ENCODE assay signal across 3 cellular contexts in the genomic region with DNA sequence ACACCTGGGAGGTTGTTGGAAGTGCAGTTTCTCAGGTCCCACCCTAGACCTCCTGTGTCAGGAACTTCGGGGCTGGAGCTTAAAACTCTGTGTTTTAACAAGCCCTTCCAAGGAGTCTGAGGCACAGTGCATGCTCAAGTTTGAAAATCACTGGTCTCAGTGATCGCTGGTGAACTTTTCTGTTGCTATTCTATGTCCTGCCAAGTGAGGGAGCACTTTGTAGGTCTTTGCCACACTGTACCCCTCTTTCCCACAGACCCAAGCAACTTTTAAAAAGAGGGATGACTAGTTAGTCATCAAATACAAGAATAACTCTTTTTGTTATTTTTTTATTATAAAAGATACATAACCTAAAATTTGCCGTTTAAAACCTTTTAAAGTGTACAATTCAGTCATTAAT.
TF ChIP-seq lines count a peak whose summit lies in the region.

No MANE protein-coding gene starts in this region.

TF ChIP-seq in SK-N-SH, 30 proteins besides CTCF, POLR2A, EP300 and RAD21:
- no peak for TF ChIP-seq CHD2 (IDR thresholded peaks at IDR 0.05; ENCODE audit: low read length, partially characterized antibody)
- TF ChIP-seq FOSL2 (IDR thresholded peaks at IDR 0.05; ENCODE audit: borderline replicate concordance, low read depth): no peak
- TF ChIP-seq PBX3 (IDR thresholded peaks at IDR 0.05): no peak
- TF ChIP-seq RCOR1 (IDR thresholded peaks at IDR 0.05; ENCODE audit: low read length): no peak
- TF ChIP-seq RFX5 (IDR thresholded peaks at IDR 0.05; ENCODE audit: low read length): no peak
- TF ChIP-seq, protein P1, sequence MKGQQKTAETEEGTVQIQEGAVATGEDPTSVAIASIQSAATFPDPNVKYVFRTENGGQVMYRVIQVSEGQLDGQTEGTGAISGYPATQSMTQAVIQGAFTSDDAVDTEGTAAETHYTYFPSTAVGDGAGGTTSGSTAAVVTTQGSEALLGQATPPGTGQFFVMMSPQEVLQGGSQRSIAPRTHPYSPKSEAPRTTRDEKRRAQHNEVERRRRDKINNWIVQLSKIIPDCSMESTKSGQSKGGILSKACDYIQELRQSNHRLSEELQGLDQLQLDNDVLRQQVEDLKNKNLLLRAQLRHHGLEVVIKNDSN (IDR thresholded peaks at IDR 0.05; ENCODE audit: borderline replicate concordance, low read depth): no peak
- no peak for TF ChIP-seq SIN3A (IDR thresholded peaks at IDR 0.05; ENCODE audit: borderline replicate concordance, low read depth, low read length)
- no peak for TF ChIP-seq JUND (IDR thresholded peaks at IDR 0.05)
- no peak for TF ChIP-seq TEAD4 (IDR thresholded peaks at IDR 0.05; ENCODE audit: borderline replicate concordance, insufficient read depth)
- no peak for TF ChIP-seq FOXJ3 (CRISPR knock-in tag; IDR thresholded peaks at IDR 0.05)
- TF ChIP-seq YY1 (IDR thresholded peaks at IDR 0.05; ENCODE audit: low read depth): no peak
- no peak for TF ChIP-seq GABPA (IDR thresholded peaks at IDR 0.05; ENCODE audit: low read depth)
- no peak for TF ChIP-seq MEF2A (IDR thresholded peaks at IDR 0.05; ENCODE audit: borderline replicate concordance, low read depth)
- no peak for TF ChIP-seq TCF12 (IDR thresholded peaks at IDR 0.05)

TF ChIP-seq in SK-N-SH treated with all-trans-retinoic acid at 6 μM for 48 hours, 23 proteins besides CTCF, POLR2A, EP300 and RAD21:
- no peak for TF ChIP-seq ZNF70 (CRISPR knock-in tag; IDR thresholded peaks at IDR 0.05)
- no peak for TF ChIP-seq RARB (CRISPR knock-in tag; IDR thresholded peaks at IDR 0.05)
- TF ChIP-seq, protein P2, sequence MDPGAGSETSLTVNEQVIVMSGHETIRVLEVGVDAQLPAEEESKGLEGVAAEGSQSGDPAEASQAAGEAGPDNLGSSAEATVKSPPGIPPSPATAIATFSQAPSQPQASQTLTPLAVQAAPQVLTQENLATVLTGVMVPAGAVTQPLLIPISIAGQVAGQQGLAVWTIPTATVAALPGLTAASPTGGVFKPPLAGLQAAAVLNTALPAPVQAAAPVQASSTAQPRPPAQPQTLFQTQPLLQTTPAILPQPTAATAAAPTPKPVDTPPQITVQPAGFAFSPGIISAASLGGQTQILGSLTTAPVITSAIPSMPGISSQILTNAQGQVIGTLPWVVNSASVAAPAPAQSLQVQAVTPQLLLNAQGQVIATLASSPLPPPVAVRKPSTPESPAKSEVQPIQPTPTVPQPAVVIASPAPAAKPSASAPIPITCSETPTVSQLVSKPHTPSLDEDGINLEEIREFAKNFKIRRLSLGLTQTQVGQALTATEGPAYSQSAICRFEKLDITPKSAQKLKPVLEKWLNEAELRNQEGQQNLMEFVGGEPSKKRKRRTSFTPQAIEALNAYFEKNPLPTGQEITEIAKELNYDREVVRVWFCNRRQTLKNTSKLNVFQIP (CRISPR knock-in tag; IDR thresholded peaks at IDR 0.05; ENCODE audit: borderline replicate concordance, low read depth): no peak
- no peak for TF ChIP-seq CREB5 (CRISPR knock-in tag; IDR thresholded peaks at IDR 0.05; ENCODE audit: low read depth)
- TF ChIP-seq ESRRG (CRISPR knock-in tag; IDR thresholded peaks at IDR 0.05): no peak
- no peak for TF ChIP-seq PPARA (CRISPR knock-in tag; IDR thresholded peaks at IDR 0.05; ENCODE audit: borderline replicate concordance)
- TF ChIP-seq ZFP30 (CRISPR knock-in tag; IDR thresholded peaks at IDR 0.05): no peak
- no peak for TF ChIP-seq ZNF8 (CRISPR knock-in tag; IDR thresholded peaks at IDR 0.05)
- TF ChIP-seq ZC3H10 (CRISPR knock-in tag; IDR thresholded peaks at IDR 0.05): no peak
- TF ChIP-seq, protein P3, sequence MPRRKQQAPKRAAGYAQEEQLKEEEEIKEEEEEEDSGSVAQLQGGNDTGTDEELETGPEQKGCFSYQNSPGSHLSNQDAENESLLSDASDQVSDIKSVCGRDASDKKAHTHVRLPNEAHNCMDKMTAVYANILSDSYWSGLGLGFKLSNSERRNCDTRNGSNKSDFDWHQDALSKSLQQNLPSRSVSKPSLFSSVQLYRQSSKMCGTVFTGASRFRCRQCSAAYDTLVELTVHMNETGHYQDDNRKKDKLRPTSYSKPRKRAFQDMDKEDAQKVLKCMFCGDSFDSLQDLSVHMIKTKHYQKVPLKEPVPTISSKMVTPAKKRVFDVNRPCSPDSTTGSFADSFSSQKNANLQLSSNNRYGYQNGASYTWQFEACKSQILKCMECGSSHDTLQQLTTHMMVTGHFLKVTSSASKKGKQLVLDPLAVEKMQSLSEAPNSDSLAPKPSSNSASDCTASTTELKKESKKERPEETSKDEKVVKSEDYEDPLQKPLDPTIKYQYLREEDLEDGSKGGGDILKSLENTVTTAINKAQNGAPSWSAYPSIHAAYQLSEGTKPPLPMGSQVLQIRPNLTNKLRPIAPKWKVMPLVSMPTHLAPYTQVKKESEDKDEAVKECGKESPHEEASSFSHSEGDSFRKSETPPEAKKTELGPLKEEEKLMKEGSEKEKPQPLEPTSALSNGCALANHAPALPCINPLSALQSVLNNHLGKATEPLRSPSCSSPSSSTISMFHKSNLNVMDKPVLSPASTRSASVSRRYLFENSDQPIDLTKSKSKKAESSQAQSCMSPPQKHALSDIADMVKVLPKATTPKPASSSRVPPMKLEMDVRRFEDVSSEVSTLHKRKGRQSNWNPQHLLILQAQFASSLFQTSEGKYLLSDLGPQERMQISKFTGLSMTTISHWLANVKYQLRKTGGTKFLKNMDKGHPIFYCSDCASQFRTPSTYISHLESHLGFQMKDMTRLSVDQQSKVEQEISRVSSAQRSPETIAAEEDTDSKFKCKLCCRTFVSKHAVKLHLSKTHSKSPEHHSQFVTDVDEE (CRISPR knock-in tag; IDR thresholded peaks at IDR 0.05): no peak
- no peak for TF ChIP-seq ZFP3 (CRISPR knock-in tag; IDR thresholded peaks at IDR 0.05)
- TF ChIP-seq ARNTL (CRISPR knock-in tag; IDR thresholded peaks at IDR 0.05; ENCODE audit: borderline replicate concordance, low read depth): no peak
- no peak for TF ChIP-seq SNAI2 (CRISPR knock-in tag; IDR thresholded peaks at IDR 0.05)

TF ChIP-seq in H1, 55 proteins besides CTCF, POLR2A, EP300 and RAD21:
- TF ChIP-seq SP1 (IDR thresholded peaks at IDR 0.05; ENCODE audit: low read depth, low read length) (no peak), SP2 (IDR thresholded peaks at IDR 0.05; ENCODE audit: low read length) (no peak), HDAC2 (IDR thresholded peaks at IDR 0.05; ENCODE audit: borderline replicate concordance in 1 of 2, low read depth in 2 of 2, low read length in 2 of 2) (no peak), TAF7 (optimal IDR thresholded peaks at IDR 0.05; ENCODE audit: borderline replicate concordance, low read depth, low read length) (no peak), GABPA (IDR thresholded peaks at IDR 0.05; ENCODE audit: borderline replicate concordance, insufficient read depth, low read length) (no peak), JUN (IDR thresholded peaks at IDR 0.05; ENCODE audit: low read depth, low read length) (no peak), CHD2 (IDR thresholded peaks at IDR 0.05; ENCODE audit: low read length) (no peak), CTBP2 (IDR thresholded peaks at IDR 0.05; ENCODE audit: borderline replicate concordance, insufficient read depth, insufficient read length, low read length) (no peak), ATF2 (IDR thresholded peaks at IDR 0.05; ENCODE audit: low read length) (no peak), RFX5 (IDR thresholded peaks at IDR 0.05; ENCODE audit: borderline replicate concordance, low read depth, low read length) (no peak)
- TF ChIP-seq, protein P4, sequence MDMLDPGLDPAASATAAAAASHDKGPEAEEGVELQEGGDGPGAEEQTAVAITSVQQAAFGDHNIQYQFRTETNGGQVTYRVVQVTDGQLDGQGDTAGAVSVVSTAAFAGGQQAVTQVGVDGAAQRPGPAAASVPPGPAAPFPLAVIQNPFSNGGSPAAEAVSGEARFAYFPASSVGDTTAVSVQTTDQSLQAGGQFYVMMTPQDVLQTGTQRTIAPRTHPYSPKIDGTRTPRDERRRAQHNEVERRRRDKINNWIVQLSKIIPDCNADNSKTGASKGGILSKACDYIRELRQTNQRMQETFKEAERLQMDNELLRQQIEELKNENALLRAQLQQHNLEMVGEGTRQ (IDR thresholded peaks at IDR 0.05; ENCODE audit: low read length): no peak
TF ChIP-seq in H1: peak in this region for 0.
